Comparison of ENCODE assay signal across 20 cellular contexts in genomic region chr7:96727534-96728088, GRCh38. TPM values are rescaled to one million over a fixed set of nuclear protein-coding genes. Genes with fewer than 3 reads are reported as not detected.
A peak's percentile ranks its signal among the peaks of the same experiment; 100 is the strongest.
DNase-seq lines count a peak whose midpoint lies in the region; ATAC-seq and TF ChIP-seq lines count a peak whose summit lies in the region.
"Had no signal": no experiment of that assay in that cellular context is flagged by ENCODE, and none has a peak within 500 bp of the region (broad histone marks: within the 10 kb centered on the region; RNA-seq: fewer than 3 reads in every experiment).

No MANE protein-coding gene starts in this region.

- H3K4me1 Mint-ChIP-seq in GM23338, result peaks cover 19% of the 10 kb centered on the region
- H3K4me1 Mint-ChIP-seq in mesothelial cell of epicardium, result peaks cover 40% of the 10 kb centered on the region
- H3K4me1 Mint-ChIP-seq: CD4-positive, CD25-positive, alpha-beta regulatory T cell had no signal

- intact Hi-C loops in adrenal gland (cut with DNase I), result no loop called here

- no peak for TF ChIP-seq CTCF in GM23338 (conservative IDR thresholded peaks at IDR 0.05; ENCODE audit: low read depth in 2 of 2)
- TF ChIP-seq CTCF in RWPE1 (conservative IDR thresholded peaks at IDR 0.05; ENCODE audit: low read depth), result no peak
- no peak for TF ChIP-seq CTCF in mesothelial cell of epicardium (IDR thresholded peaks at IDR 0.05; ENCODE audit: unreplicated experiment)
- no peak for TF ChIP-seq CTCF in adrenal gland (IDR thresholded peaks at IDR 0.05)

- no peak; the same call in 2 of the 3 replicates for ATAC-seq in GM23338

- no peak overlapping the region for H3K4me2 ChIP-seq in GM23338
- H3K4me2 ChIP-seq: SK-N-SH had no signal

- peaks cover 9% of the 10 kb centered on the region for H3K4me1 ChIP-seq in GM23338 (ENCODE audit: insufficient read depth)
- peaks cover 0 to 5% of the 10 kb centered on the region in 2 donors for H3K4me1 ChIP-seq in esophagus (ENCODE audit: control insufficient read depth in 2 of 2, insufficient read depth in 2 of 2, low read length in 1 of 2)
- H3K4me1 ChIP-seq in adrenal gland (replicated peaks in 1 of 2), result no peaks in the 10 kb centered on the region
- H3K4me1 ChIP-seq: Peyer's patch had no signal

- H3K36me3 ChIP-seq in GM23338 (ENCODE audit: insufficient read depth) (no peaks in the 10 kb centered on the region), esophagus (ENCODE audit: control insufficient read depth in 2 of 2, insufficient read depth in 2 of 2, low read length in 1 of 2) (no peaks in the 10 kb centered on the region), adrenal gland (replicated peaks in 1 of 2) (no peaks in the 10 kb centered on the region)
- H3K36me3 ChIP-seq: MG63, Peyer's patch had no signal

- no peak overlapping the region for H3K4me3 ChIP-seq in GM23338
- H3K4me3 ChIP-seq in esophagus (ENCODE audit: low read depth in 1 of 2, low read length in 2 of 2), result no peak overlapping the region
- H3K4me3 ChIP-seq in adrenal gland, result no peak overlapping the region
- H3K4me3 ChIP-seq: MG63, Peyer's patch had no signal

- peak overlapping the region; percentile 82 for H2AFZ ChIP-seq in GM23338

- H3K36me3 Mint-ChIP-seq in GM23338 (ENCODE audit: low read depth) (no peaks in the 10 kb centered on the region), mesothelial cell of epicardium (no peaks in the 10 kb centered on the region)
- H3K36me3 Mint-ChIP-seq: CD4-positive, CD25-positive, alpha-beta regulatory T cell had no signal

- no peaks in the 10 kb centered on the region for H3K27me3 ChIP-seq in GM23338 (ENCODE audit: insufficient read depth)
- H3K27me3 ChIP-seq in esophagus (ENCODE audit: control insufficient read depth in 1 of 2, insufficient read depth in 2 of 2, low read length in 2 of 2), result no peaks in the 10 kb centered on the region
- H3K27me3 ChIP-seq in adrenal gland, result no peaks in the 10 kb centered on the region
- H3K27me3 ChIP-seq: MG63, Peyer's patch had no signal

- H3K27ac Mint-ChIP-seq in GM23338 (no peak overlapping the region; the same call in 1 of the 2 replicates), mesothelial cell of epicardium (peak overlapping the region; percentile 87)
- H3K27ac Mint-ChIP-seq: CD4-positive, CD25-positive, alpha-beta regulatory T cell had no signal

- no peak for DNase-seq in GM23338 (ENCODE audit: low spot score)
- no peak for DNase-seq in RWPE1 (ENCODE audit: low spot score)
- DNase-seq in mesothelial cell of epicardium (ENCODE audit: low spot score in 2 of 2, unreplicated experiment in 2 of 2), result no peak
- no peak for DNase-seq in activated CD8-positive, alpha-beta memory T cell treated with anti-CD3 and anti-CD28 coated beads, Interleukin-2, amount 50 U/mL, for 48 hours
- no peak for DNase-seq in adrenal gland
- DNase-seq in kidney glomerular epithelial cell (lab: John Stamatoyannopoulos, UW), result no peak
- no peak for DNase-seq in activated gamma-delta T cell (lab: John Stamatoyannopoulos, UW)
- DNase-seq: CD4-positive, CD25-positive, alpha-beta regulatory T cell; DMS53; H7; KBM-7; MG63; NCI-H1105 treated with DMSO at 0.1 percent for 48 hours; NCI-H1694; NCI-H2081; NCI-H2227 treated with DMSO at 0.1 percent for 48 hours; NCI-H526 treated with DMSO at 0.1 percent for 48 hours; Peyer's patch; SK-N-SH had no signal

- H3K9me2 ChIP-seq in GM23338 (ENCODE audit: insufficient read depth), result no peaks in the 10 kb centered on the region
- H3K9me2 ChIP-seq: SK-N-SH had no signal

- no peak overlapping the region for H3K4me3 Mint-ChIP-seq in GM23338
- no peak overlapping the region for H3K4me3 Mint-ChIP-seq in mesothelial cell of epicardium
- H3K4me3 Mint-ChIP-seq: CD4-positive, CD25-positive, alpha-beta regulatory T cell had no signal

- no peaks in the 10 kb centered on the region for H3F3A ChIP-seq in GM23338 (replicated peaks; ENCODE audit: low read depth)

- CTCF ChIA-PET in RWPE1 (lab: Yijun Ruan, JAX), result interaction anchor here (0.6 kb wide), 2 partner anchors 652 to 823 kb away, joined by 3 read pairs; no protein-coding TSS in a partner anchor

- H3K9me3 Mint-ChIP-seq in GM23338 (no peaks in the 10 kb centered on the region; the same call in 2 of the 3 replicates), mesothelial cell of epicardium (no peaks in the 10 kb centered on the region)
- H3K9me3 Mint-ChIP-seq: CD4-positive, CD25-positive, alpha-beta regulatory T cell had no signal

- no peak overlapping the region for H3K27ac ChIP-seq in GM23338 (ENCODE audit: low read depth)
- H3K27ac ChIP-seq in RWPE1, result peak overlapping the region; percentile 69
- peak overlapping the region; percentile 80 for H3K27ac ChIP-seq in esophagus (ENCODE audit: low read depth in 2 of 2, low read length in 1 of 2)
- H3K27ac ChIP-seq in adrenal gland, result no peak overlapping the region
- H3K27ac ChIP-seq: Peyer's patch had no signal

- no peaks in the 10 kb centered on the region for H3K9me3 ChIP-seq in esophagus (ENCODE audit: control insufficient read depth in 2 of 2, insufficient read depth in 1 of 2, low read depth in 1 of 2, low read length in 1 of 2)
- no peaks in the 10 kb centered on the region for H3K9me3 ChIP-seq in adrenal gland (replicated peaks in 1 of 3)
- H3K9me3 ChIP-seq: MG63, Peyer's patch, SK-N-SH had no signal

- WGBS in esophagus, 2 donors, result 62 to 78% methylated on average over 3 of the region's 3 CpGs
- 89 to 92% (median 90%) methylated on average over 3 of the region's 3 CpGs for WGBS in adrenal gland, 4 donors

- no peaks in the 10 kb centered on the region for H3K79me2 ChIP-seq in GM23338 (replicated peaks; ENCODE audit: insufficient read depth)

- POLR2A ChIA-PET in RWPE1 (lab: Yijun Ruan, JAX; ENCODE audit: low non-redundant PET), result no interaction called here

- H3K27me3 Mint-ChIP-seq in GM23338 (ENCODE audit: insufficient read depth, low read depth, poor library complexity) (no peaks in the 10 kb centered on the region), mesothelial cell of epicardium (ENCODE audit: low read depth) (no peaks in the 10 kb centered on the region)

- H4K20me1 ChIP-seq in GM23338 (replicated peaks; ENCODE audit: insufficient read depth), result no peaks in the 10 kb centered on the region

- no peak for TF ChIP-seq POLR2A in adrenal gland (IDR thresholded peaks at IDR 0.05)

TF ChIP-seq in GM23338, 12 proteins besides CTCF, POLR2A, EP300 and RAD21:
- no peak for TF ChIP-seq ZNF114 (CRISPR knock-in tag; IDR thresholded peaks at IDR 0.05)

RNA-seq across cellular contexts. Expression of gene SEM1, which starts 18.0 kb away (rescaled TPM):
- total RNA-seq in GM23338 (2014; rRNA removed; shearing (Covaris generic)), result 29.7 and 71.7 TPM in 2 replicates
- polyA plus RNA-seq in GM23338 (2016; fragmentation: Nextera tagmentation; extraction: Ambion mirVana) (1,042 and 1,089 TPM in 2 replicates), esophagus (10 to 100 TPM; 72.3 to 96.7 TPM), adrenal gland (100 to 1,000 TPM; 112 to 483 (median 200) TPM)
- total RNA-seq in mesothelial cell of epicardium (70.1 to 75.7 TPM (median 73.5 TPM) in 3 replicates), adrenal gland (10 to 100 TPM in 7 of 8 donors, 1 to 10 TPM in 1; 8.9 to 67.1 (median 48.2) TPM)

Comparison
In these comparisons a context has a peak if more than half of its experiments do, and no peak if none do; other contexts are left out.
1. H3K27ac ChIP-seq: peak in RWPE1 (single experiment) and esophagus (2 of 2); none in GM23338 (single experiment) and adrenal gland (0 of 5).